Comparison of ENCODE assay signal across 9 cellular contexts in the genomic region with DNA sequence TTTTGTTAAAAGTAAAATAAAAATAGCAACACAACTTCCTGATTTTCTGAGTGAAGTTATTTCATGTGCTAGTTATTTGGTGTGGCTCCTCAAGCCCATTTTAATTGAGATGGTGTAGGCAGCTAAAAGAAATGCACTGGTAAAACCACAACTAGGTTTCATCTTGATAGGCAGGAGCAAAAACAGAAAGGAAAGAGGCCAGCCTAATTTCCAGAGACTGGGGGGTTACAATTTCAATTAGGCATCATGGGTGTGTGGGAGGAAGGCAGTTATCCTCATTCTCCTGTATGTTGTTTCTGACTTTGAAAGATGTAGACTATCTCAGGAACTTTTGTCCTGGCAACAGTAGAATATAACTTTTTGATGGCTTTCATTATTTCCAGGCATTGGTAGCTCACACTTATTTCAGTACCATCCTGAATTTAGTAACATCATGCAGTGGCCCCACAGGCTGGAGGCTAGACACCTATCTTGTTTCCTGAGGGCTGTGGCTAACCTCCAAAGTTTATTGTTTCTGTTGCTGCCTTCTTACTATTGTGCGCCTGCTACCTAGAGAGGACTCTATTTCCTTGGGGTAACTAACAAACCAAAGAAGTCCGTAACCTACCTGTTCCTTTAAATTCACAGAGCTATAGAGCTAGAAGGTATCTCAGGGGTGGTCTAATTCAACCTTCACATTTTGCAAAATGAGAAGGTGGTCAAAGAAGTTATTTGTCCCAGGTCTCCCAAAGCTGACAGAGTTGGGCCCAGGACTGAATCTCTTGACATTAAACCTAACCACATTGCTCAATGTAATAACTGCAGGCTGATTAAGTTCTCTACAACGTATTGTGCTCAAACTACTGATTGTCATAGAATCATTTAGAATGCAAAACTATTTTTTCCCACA.
DNase-seq lines count a peak whose midpoint lies in the region; ATAC-seq and TF ChIP-seq lines count a peak whose summit lies in the region.
"Had no signal": no experiment of that assay in that cellular context is flagged by ENCODE, and none has a peak within 500 bp of the region (broad histone marks: within the 10 kb centered on the region; RNA-seq: fewer than 3 reads in every experiment).

No MANE protein-coding gene starts in this region.

- ATAC-seq in GM21786 (IDR thresholded peaks at IDR 0.05; ENCODE audit: unreplicated experiment) (peak; percentile 2), HG02642 (IDR thresholded peaks at IDR 0.05; ENCODE audit: poor library complexity, unreplicated experiment) (no peak)

- no peak overlapping the region for H3K4me3 ChIP-seq in GM12865 (ENCODE audit: low read depth, low read length)

- no peak for TF ChIP-seq CTCF in GM12865 (IDR thresholded peaks at IDR 0.05; ENCODE audit: insufficient read depth, low read depth, low read length, missing control alignments)

- peak; percentile 13 for DNase-seq in GM12865 (ENCODE audit: low read depth)
- peak; percentile 86 for DNase-seq in NOMO-1 treated with DMSO at 0.1 percent for 48 hours (lab: John Stamatoyannopoulos, UW; ENCODE audit: unreplicated experiment)
- DNase-seq in effector CD4-positive, alpha-beta T cell: peak; percentile 39
- DNase-seq in DMS 273 (lab: John Stamatoyannopoulos, UW; ENCODE audit: unreplicated experiment): no peak
- no peak for DNase-seq in NCI-H748 treated with DMSO at 0.1 percent for 48 hours (lab: John Stamatoyannopoulos, UW)
- DNase-seq in AG08395 (ENCODE audit: low spot score): no peak
- DNase-seq: heart left ventricle had no signal

Comparison
In these comparisons a context has a peak if more than half of its experiments do, and no peak if none do; other contexts are left out.
1. DNase-seq: peak in GM12865 (single experiment), NOMO-1 treated with DMSO at 0.1 percent for 48 hours (single experiment) and effector CD4-positive, alpha-beta T cell (single experiment); none in DMS 273 (single experiment), NCI-H748 treated with DMSO at 0.1 percent for 48 hours (single experiment) and AG08395 (single experiment).